34 cellular contexts compared by ENCODE assay signal in the genomic region with DNA sequence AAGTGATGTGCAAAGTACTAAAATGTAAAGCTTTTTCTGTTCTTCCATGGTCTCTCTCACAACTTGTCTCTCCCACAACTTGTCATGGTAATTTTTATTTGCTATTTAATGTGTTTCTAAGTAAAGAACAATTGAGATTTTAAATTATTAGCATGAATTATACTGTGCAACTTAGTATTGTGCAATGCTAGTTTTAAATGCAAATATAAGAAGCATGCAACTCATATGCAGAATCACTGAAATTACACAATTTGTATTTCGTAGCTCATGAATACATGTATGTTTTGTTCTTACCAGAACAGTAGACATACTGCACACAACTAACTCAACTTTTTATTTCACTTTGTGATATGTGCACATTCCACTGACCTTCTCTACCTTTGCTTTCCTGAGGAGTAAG.
"Had no signal": no experiment of that assay in that cellular context is flagged by ENCODE, and none has a peak within 500 bp of the region (broad histone marks: within the 10 kb centered on the region; RNA-seq: fewer than 3 reads in every experiment).

No MANE protein-coding gene starts in this region.

- FAIRE-seq: astrocyte, colon, TTC549 had no signal

- H3K36me3 ChIP-seq: adrenal gland, brain microvascular endothelial cell, breast epithelium had no signal

- H3K9me3 ChIP-seq: adrenal gland, body of pancreas, breast epithelium had no signal

- H3K4me1 ChIP-seq: body of pancreas, breast epithelium had no signal

- ATAC-seq: activated CD8-positive, alpha-beta T cell treated with anti-CD3 and anti-CD28 coated beads for 36 hours; activated naive CD4-positive, alpha-beta T cell treated with anti-CD3 and anti-CD28 coated beads, Interleukin-2, amount 50 U/mL, for 72 hours; activated T-cell treated with anti-CD3 and anti-CD28 coated beads, Interleukin-2, amount 50 U/mL, for 4 hours; activated T-cell treated with anti-CD3 and anti-CD28 coated beads, Interleukin-2, amount 50 U/mL, for 72 hours; activated T-helper 17 cell treated with anti-CD3 and anti-CD28 coated beads, Interleukin-2, amount 50 U/mL, for 72 hours; body of pancreas had no signal

- H3K27me3 ChIP-seq: adrenal gland, body of pancreas, brain microvascular endothelial cell, breast epithelium had no signal

- H3K4me3 ChIP-seq: adrenal gland, body of pancreas, breast epithelium had no signal

- DNase-seq: activated B cell treated with CpG ODN at 0.5 μM for 24 hours; activated CD4-positive, alpha-beta memory T cell treated with anti-CD3 and anti-CD28 coated beads for 36 hours; activated CD4-positive, alpha-beta T cell treated with anti-CD3 and anti-CD28 coated beads for 4 hours; activated CD4-positive, alpha-beta T cell treated with anti-CD3 and anti-CD28 coated beads, Interleukin-2, amount 10 ng/mL, durations not matched to agents 24 days and 14 days; activated CD4-positive, alpha-beta T cell treated with anti-CD3 and anti-CD28 coated beads, Interleukin-2, amount 50 U/mL, for 1 hour; activated CD4-positive, alpha-beta T cell treated with anti-CD3 and anti-CD28 coated beads, Interleukin-2, amount 50 U/mL, for 4 hours; activated CD4-positive, CD25-positive, alpha-beta regulatory T cell treated with anti-CD3 and anti-CD28 coated beads, Interleukin-2, amount 50 U/mL, for 72 hours; activated CD8-positive, alpha-beta memory T cell treated with anti-CD3 and anti-CD28 coated beads, Interleukin-2, amount 50 U/mL, for 4 hours; activated CD8-positive, alpha-beta T cell treated with anti-CD3 and anti-CD28 coated beads for 36 hours; activated effector memory CD4-positive, alpha-beta T cell treated with anti-CD3 and anti-CD28 coated beads, Interleukin-2, amount 50 U/mL, for 16 hours; activated gamma-delta T cell treated with Interleukin-2 at 50 U/mL for 16 hours; activated naive CD4-positive, alpha-beta T cell; activated naive CD4-positive, alpha-beta T cell treated with anti-CD3 and anti-CD28 coated beads for 36 hours; activated naive CD4-positive, alpha-beta T cell treated with anti-CD3 and anti-CD28 coated beads, Interleukin-2, amount 50 U/mL, for 16 hours; activated naive CD8-positive, alpha-beta T cell treated with anti-CD3 and anti-CD28 coated beads for 36 hours; activated T-cell treated with anti-CD3 and anti-CD28 coated beads for 4 hours; activated T-cell treated with anti-CD3 and anti-CD28 coated beads, Interleukin-2, amount 50 U/mL, for 1 hour; activated T-cell treated with anti-CD3 and anti-CD28 coated beads, Interleukin-2, amount 50 U/mL, for 4 hours; activated T-cell treated with anti-CD3 and anti-CD28 coated beads, Interleukin-2, amount 50 U/mL, for 72 hours; adrenal gland; amniotic stem cell; aorta; body of pancreas; brain microvascular endothelial cell; central memory CD4-positive, alpha-beta T cell; T-helper 2 cell; T-helper 9 cell had no signal

- H3K27ac ChIP-seq: adrenal gland, body of pancreas, brain microvascular endothelial cell, breast epithelium, VCaP had no signal
